16 cellular contexts compared by ENCODE assay signal in the genomic region with DNA sequence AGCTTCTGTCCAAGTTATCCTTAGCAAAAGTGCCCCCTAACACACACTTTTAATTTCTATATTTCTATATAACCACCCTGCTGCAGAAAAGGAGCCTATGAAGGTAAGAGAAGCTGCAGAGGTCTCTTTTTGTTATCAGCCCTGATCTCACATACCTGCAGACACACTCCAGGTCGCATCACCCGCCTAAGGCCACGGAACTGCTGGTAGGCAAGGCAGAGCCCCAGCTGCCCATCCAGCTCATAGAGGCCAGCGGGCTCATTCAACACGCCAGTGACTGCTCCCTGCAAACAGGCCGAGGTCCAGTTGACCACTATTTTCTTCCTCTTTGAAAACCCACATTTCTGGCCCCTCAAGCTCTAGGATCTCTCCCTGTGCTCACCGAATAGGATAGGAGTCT. TPM values are rescaled to one million over a fixed set of nuclear protein-coding genes. Genes with fewer than 3 reads are reported as not detected.
DNase-seq lines count a peak whose midpoint lies in the region; ATAC-seq, FAIRE-seq and TF ChIP-seq lines count a peak whose summit lies in the region.
"Had no signal": no experiment of that assay in that cellular context is flagged by ENCODE, and none has a peak within 500 bp of the region (broad histone marks: within the 10 kb centered on the region; RNA-seq: fewer than 3 reads in every experiment).

No MANE protein-coding gene starts in this region.

- DNase-seq in activated T-cell treated with anti-CD3 and anti-CD28 coated beads, Interleukin-2, amount 50 U/mL, for 24 hours = no peak
- no peak for DNase-seq in activated T-cell treated with anti-CD3 and anti-CD28 coated beads, Interleukin-2, amount 50 U/mL, for 1 hour
- DNase-seq in T-helper 17 cell = no peak
- peak; percentile 32 for DNase-seq in kidney
- DNase-seq in stimulated activated effector memory CD8-positive, alpha-beta T cell treated with anti-CD3 and anti-CD28 coated beads, Interleukin-12 subunit alpha, Interleukin-12 subunit beta, amount 100 ng/mL, for 72 hours (ENCODE audit: low spot score in 2 of 2) = no peak
- DNase-seq in stimulated activated CD8-positive, alpha-beta memory T cell treated with anti-CD3 and anti-CD28 coated beads, Interleukin-4, amount 100 ng/mL, for 48 hours = no peak
- no peak for DNase-seq in activated T-helper 2 cell treated with anti-CD3 and anti-CD28 coated beads, Interferon-gamma antibody, Interleukin-2, Interleukin-4, amounts not matched to agents 10 μg/mL and 5 μg/mL and 100 μg/mL, durations not matched to agents 14 hours and 24 hours and 36 hours (ENCODE audit: low spot score)
- DNase-seq: 8988T; Calu3; CD8-positive, alpha-beta T cell; DMS79 treated with DMSO at 0.1 percent for 48 hours; GF-D8; GOT3; H9 had no signal

- H3K9me3 ChIP-seq in T-helper 17 cell (ENCODE audit: control insufficient read depth, low read length, poor library complexity, severe bottlenecking) (no peaks in the 10 kb centered on the region), kidney (ENCODE audit: control insufficient read depth in 1 of 2, low read length in 2 of 2) (no peaks in the 10 kb centered on the region)
- H3K9me3 ChIP-seq: BLaER1 had no signal

- no peaks in the 10 kb centered on the region for H3K27me3 Mint-ChIP-seq in activated T-cell treated with anti-CD3 and anti-CD28 coated beads, Interleukin-2, amount 50 U/mL, for 24 hours
- H3K27me3 Mint-ChIP-seq in T-helper 17 cell = no peaks in the 10 kb centered on the region
- no peaks in the 10 kb centered on the region for H3K27me3 Mint-ChIP-seq in activated T-helper 2 cell treated with anti-CD3 and anti-CD28 coated beads, Interferon-gamma antibody, Interleukin-2, Interleukin-4, amounts not matched to agents 10 μg/mL and 5 μg/mL and 100 μg/mL, durations not matched to agents 14 hours and 24 hours and 36 hours (ENCODE audit: low read depth)

- intact Hi-C loops in kidney (cut with DNase I) = no loop called here
- intact Hi-C loops in activated T-helper 2 cell treated with anti-CD3 and anti-CD28 coated beads, Interferon-gamma antibody, Interleukin-2, Interleukin-4, amounts not matched to agents 10 μg/mL and 5 μg/mL and 100 μg/mL, durations not matched to agents 14 hours and 24 hours and 36 hours (cut with micrococcal nuclease) = no loop called here

- H3K4me3 Mint-ChIP-seq in activated T-cell treated with anti-CD3 and anti-CD28 coated beads, Interleukin-2, amount 50 U/mL, for 24 hours = no peak overlapping the region
- H3K4me3 Mint-ChIP-seq in T-helper 17 cell = no peak overlapping the region
- no peak overlapping the region for H3K4me3 Mint-ChIP-seq in stimulated activated effector memory CD8-positive, alpha-beta T cell treated with anti-CD3 and anti-CD28 coated beads, Interleukin-12 subunit alpha, Interleukin-12 subunit beta, amount 100 ng/mL, for 72 hours
- no peak overlapping the region for H3K4me3 Mint-ChIP-seq in activated T-helper 2 cell treated with anti-CD3 and anti-CD28 coated beads, Interferon-gamma antibody, Interleukin-2, Interleukin-4, amounts not matched to agents 10 μg/mL and 5 μg/mL and 100 μg/mL, durations not matched to agents 14 hours and 24 hours and 36 hours (ENCODE audit: low read depth)
- H3K4me3 Mint-ChIP-seq: CD8-positive, alpha-beta T cell had no signal

- no peak for TF ChIP-seq CTCF in kidney (IDR thresholded peaks at IDR 0.05; ENCODE audit: borderline replicate concordance, extremely low read depth, insufficient read depth)

- no peak for FAIRE-seq in kidney (lab: Jason Lieb, UNC)
- FAIRE-seq: HTR-8/SVneo had no signal

- no peak overlapping the region for H3K27ac ChIP-seq in kidney (ENCODE audit: low read depth in 2 of 2, low read length in 2 of 2)
- H3K27ac ChIP-seq: BLaER1 had no signal

- no peak overlapping the region for H3K9ac ChIP-seq in kidney (ENCODE audit: low read length in 2 of 2)
- H3K9ac ChIP-seq: BLaER1 had no signal

- H3K36me3 ChIP-seq in kidney (ENCODE audit: control insufficient read depth in 1 of 2, insufficient read depth in 2 of 2, low read length in 2 of 2) = peaks cover 44 to 55% of the 10 kb centered on the region in 2 donors

- no peaks in the 10 kb centered on the region for H3K4me1 ChIP-seq in kidney (ENCODE audit: control insufficient read depth in 1 of 2, insufficient read depth in 1 of 2, low read depth in 1 of 2, low read length in 2 of 2)
- H3K4me1 ChIP-seq: BLaER1 had no signal

- H3K4me3 ChIP-seq in kidney (ENCODE audit: low read length in 2 of 2) = no peak overlapping the region
- H3K4me3 ChIP-seq: BLaER1 had no signal

- ATAC-seq in T-helper 17 cell = no peak
- ATAC-seq in stimulated activated effector memory CD8-positive, alpha-beta T cell treated with anti-CD3 and anti-CD28 coated beads, Interleukin-12 subunit alpha, Interleukin-12 subunit beta, amount 100 ng/mL, for 72 hours = no peak
- ATAC-seq: CD8-positive, alpha-beta T cell had no signal

- no peaks in the 10 kb centered on the region for H3K9me3 Mint-ChIP-seq in activated T-cell treated with anti-CD3 and anti-CD28 coated beads, Interleukin-2, amount 50 U/mL, for 24 hours
- no peaks in the 10 kb centered on the region for H3K9me3 Mint-ChIP-seq in stimulated activated effector memory CD8-positive, alpha-beta T cell treated with anti-CD3 and anti-CD28 coated beads, Interleukin-12 subunit alpha, Interleukin-12 subunit beta, amount 100 ng/mL, for 72 hours
- no peaks in the 10 kb centered on the region for H3K9me3 Mint-ChIP-seq in activated T-helper 2 cell treated with anti-CD3 and anti-CD28 coated beads, Interferon-gamma antibody, Interleukin-2, Interleukin-4, amounts not matched to agents 10 μg/mL and 5 μg/mL and 100 μg/mL, durations not matched to agents 14 hours and 24 hours and 36 hours
- H3K9me3 Mint-ChIP-seq: CD8-positive, alpha-beta T cell; H9 had no signal

- peaks cover 15% of the 10 kb centered on the region for H3K4me1 Mint-ChIP-seq in activated T-cell treated with anti-CD3 and anti-CD28 coated beads, Interleukin-2, amount 50 U/mL, for 24 hours (ENCODE audit: low read depth)
- H3K4me1 Mint-ChIP-seq in T-helper 17 cell = peaks cover 25% of the 10 kb centered on the region
- H3K4me1 Mint-ChIP-seq in stimulated activated effector memory CD8-positive, alpha-beta T cell treated with anti-CD3 and anti-CD28 coated beads, Interleukin-12 subunit alpha, Interleukin-12 subunit beta, amount 100 ng/mL, for 72 hours = peaks cover 24% of the 10 kb centered on the region
- peaks cover 3% of the 10 kb centered on the region for H3K4me1 Mint-ChIP-seq in activated T-helper 2 cell treated with anti-CD3 and anti-CD28 coated beads, Interferon-gamma antibody, Interleukin-2, Interleukin-4, amounts not matched to agents 10 μg/mL and 5 μg/mL and 100 μg/mL, durations not matched to agents 14 hours and 24 hours and 36 hours (ENCODE audit: low read depth)
- H3K4me1 Mint-ChIP-seq: H9 had no signal

- H3K27ac Mint-ChIP-seq in activated T-cell treated with anti-CD3 and anti-CD28 coated beads, Interleukin-2, amount 50 U/mL, for 24 hours = peak overlapping the region; percentile 50
- peak overlapping the region; percentile 78 for H3K27ac Mint-ChIP-seq in T-helper 17 cell
- H3K27ac Mint-ChIP-seq in stimulated activated effector memory CD8-positive, alpha-beta T cell treated with anti-CD3 and anti-CD28 coated beads, Interleukin-12 subunit alpha, Interleukin-12 subunit beta, amount 100 ng/mL, for 72 hours = peak overlapping the region; percentile 9
- no peak overlapping the region for H3K27ac Mint-ChIP-seq in activated T-helper 2 cell treated with anti-CD3 and anti-CD28 coated beads, Interferon-gamma antibody, Interleukin-2, Interleukin-4, amounts not matched to agents 10 μg/mL and 5 μg/mL and 100 μg/mL, durations not matched to agents 14 hours and 24 hours and 36 hours
- H3K27ac Mint-ChIP-seq: CD8-positive, alpha-beta T cell; H9 had no signal

- peaks cover 97% of the 10 kb centered on the region for H3K36me3 Mint-ChIP-seq in activated T-cell treated with anti-CD3 and anti-CD28 coated beads, Interleukin-2, amount 50 U/mL, for 24 hours (ENCODE audit: low read depth)
- H3K36me3 Mint-ChIP-seq in T-helper 17 cell (ENCODE audit: low read depth) = peaks cover 20% of the 10 kb centered on the region
- peaks cover 100% of the 10 kb centered on the region for H3K36me3 Mint-ChIP-seq in stimulated activated effector memory CD8-positive, alpha-beta T cell treated with anti-CD3 and anti-CD28 coated beads, Interleukin-12 subunit alpha, Interleukin-12 subunit beta, amount 100 ng/mL, for 72 hours
- H3K36me3 Mint-ChIP-seq in activated T-helper 2 cell treated with anti-CD3 and anti-CD28 coated beads, Interferon-gamma antibody, Interleukin-2, Interleukin-4, amounts not matched to agents 10 μg/mL and 5 μg/mL and 100 μg/mL, durations not matched to agents 14 hours and 24 hours and 36 hours (ENCODE audit: low read depth) = peaks cover 70% of the 10 kb centered on the region

RNA-seq across cellular contexts. Expression of a gene that starts 12.2 kb away (rescaled TPM):
- total RNA-seq in T-helper 17 cell = 100 to 1,000 TPM; 218 TPM
- total RNA-seq in kidney = 57.2 TPM
- 12.2 TPM for polyA plus RNA-seq in kidney (ENCODE audit: insufficient read depth, low read depth, low replicate concordance)
- total RNA-seq in activated T-helper 2 cell treated with anti-CD3 and anti-CD28 coated beads, Interferon-gamma antibody, Interleukin-2, Interleukin-4, amounts not matched to agents 10 μg/mL and 5 μg/mL and 100 μg/mL, durations not matched to agents 14 hours and 24 hours and 36 hours = 76.7 and 81.0 TPM in 2 replicates

RNA-seq across cellular contexts. Expression of a gene that starts 13.4 kb away (rescaled TPM):
- total RNA-seq in T-helper 17 cell (10 to 100 TPM; 21.1 to 27.0 TPM), kidney (49.5 TPM)
- polyA plus RNA-seq in kidney (ENCODE audit: insufficient read depth, low read depth, low replicate concordance) = 7.6 TPM
- total RNA-seq in activated T-helper 2 cell treated with anti-CD3 and anti-CD28 coated beads, Interferon-gamma antibody, Interleukin-2, Interleukin-4, amounts not matched to agents 10 μg/mL and 5 μg/mL and 100 μg/mL, durations not matched to agents 14 hours and 24 hours and 36 hours = 165 and 174 TPM in 2 replicates

RNA-seq across cellular contexts. Expression of a gene that starts 25.3 kb away (rescaled TPM):
- total RNA-seq in T-helper 17 cell (1 to 10 TPM; 2.2 to 2.5 TPM), kidney (2.8 TPM)
- 0.43 TPM for polyA plus RNA-seq in kidney (ENCODE audit: insufficient read depth, low read depth, low replicate concordance)
- total RNA-seq in activated T-helper 2 cell treated with anti-CD3 and anti-CD28 coated beads, Interferon-gamma antibody, Interleukin-2, Interleukin-4, amounts not matched to agents 10 μg/mL and 5 μg/mL and 100 μg/mL, durations not matched to agents 14 hours and 24 hours and 36 hours = 113 TPM in 2 replicates

RNA-seq across cellular contexts. Expression of a gene that starts 45.7 kb away (rescaled TPM):
- 1 to 10 TPM; 8.3 to 8.7 TPM for total RNA-seq in T-helper 17 cell
- total RNA-seq in kidney = 8.6 TPM
- 15.4 TPM for polyA plus RNA-seq in kidney (ENCODE audit: insufficient read depth, low read depth, low replicate concordance)
- 7.8 and 8.0 TPM in 2 replicates for total RNA-seq in activated T-helper 2 cell treated with anti-CD3 and anti-CD28 coated beads, Interferon-gamma antibody, Interleukin-2, Interleukin-4, amounts not matched to agents 10 μg/mL and 5 μg/mL and 100 μg/mL, durations not matched to agents 14 hours and 24 hours and 36 hours

RNA-seq across cellular contexts. Expression of a gene that starts 52.8 kb away (rescaled TPM):
- total RNA-seq in T-helper 17 cell (10 to 100 TPM; 27.0 to 36.2 TPM), kidney (20.1 TPM)
- 91.8 TPM for polyA plus RNA-seq in kidney (ENCODE audit: insufficient read depth, low read depth, low replicate concordance)
- 61.4 and 64.1 TPM in 2 replicates for total RNA-seq in activated T-helper 2 cell treated with anti-CD3 and anti-CD28 coated beads, Interferon-gamma antibody, Interleukin-2, Interleukin-4, amounts not matched to agents 10 μg/mL and 5 μg/mL and 100 μg/mL, durations not matched to agents 14 hours and 24 hours and 36 hours

Comparison
In these comparisons a context has a peak if more than half of its experiments do, and no peak if none do; other contexts are left out.
1. RNA of a gene that starts 25.3 kb away (total RNA-seq): 113 TPM in activated T-helper 2 cell treated with anti-CD3 and anti-CD28 coated beads, Interferon-gamma antibody, Interleukin-2, Interleukin-4, amounts not matched to agents 10 μg/mL and 5 μg/mL and 100 μg/mL, durations not matched to agents 14 hours and 24 hours and 36 hours; 2.8 TPM in kidney (single experiment) and 2.2 to 2.5 TPM in T-helper 17 cell; every median in the first group is over 10 times any median in the second.